ENCODE assay signal across 1 cellular context in the genomic region with DNA sequence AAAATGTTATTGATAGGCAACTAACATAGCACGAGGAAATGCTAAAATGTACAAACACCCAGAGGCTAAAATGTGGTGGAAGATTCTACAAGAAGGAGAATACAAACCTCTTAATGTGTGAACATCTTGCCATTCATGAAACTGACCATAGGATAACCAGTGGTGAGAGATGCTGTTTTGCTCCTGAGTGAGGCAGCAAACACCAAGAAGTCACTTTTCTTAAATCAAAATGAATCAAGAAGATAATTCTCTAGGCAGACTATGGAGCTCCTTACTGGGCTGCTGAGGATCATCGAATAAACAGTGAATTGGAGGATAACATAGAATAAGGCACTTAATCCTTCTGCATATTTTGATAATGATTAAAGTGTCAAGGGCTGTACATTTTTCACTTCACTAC.
TF ChIP-seq lines count a peak whose summit lies in the region.

No MANE protein-coding gene starts in this region.

TF ChIP-seq in GM23338, 12 proteins besides CTCF, POLR2A, EP300 and RAD21 (continued from another document):
- TF ChIP-seq, protein P1, sequence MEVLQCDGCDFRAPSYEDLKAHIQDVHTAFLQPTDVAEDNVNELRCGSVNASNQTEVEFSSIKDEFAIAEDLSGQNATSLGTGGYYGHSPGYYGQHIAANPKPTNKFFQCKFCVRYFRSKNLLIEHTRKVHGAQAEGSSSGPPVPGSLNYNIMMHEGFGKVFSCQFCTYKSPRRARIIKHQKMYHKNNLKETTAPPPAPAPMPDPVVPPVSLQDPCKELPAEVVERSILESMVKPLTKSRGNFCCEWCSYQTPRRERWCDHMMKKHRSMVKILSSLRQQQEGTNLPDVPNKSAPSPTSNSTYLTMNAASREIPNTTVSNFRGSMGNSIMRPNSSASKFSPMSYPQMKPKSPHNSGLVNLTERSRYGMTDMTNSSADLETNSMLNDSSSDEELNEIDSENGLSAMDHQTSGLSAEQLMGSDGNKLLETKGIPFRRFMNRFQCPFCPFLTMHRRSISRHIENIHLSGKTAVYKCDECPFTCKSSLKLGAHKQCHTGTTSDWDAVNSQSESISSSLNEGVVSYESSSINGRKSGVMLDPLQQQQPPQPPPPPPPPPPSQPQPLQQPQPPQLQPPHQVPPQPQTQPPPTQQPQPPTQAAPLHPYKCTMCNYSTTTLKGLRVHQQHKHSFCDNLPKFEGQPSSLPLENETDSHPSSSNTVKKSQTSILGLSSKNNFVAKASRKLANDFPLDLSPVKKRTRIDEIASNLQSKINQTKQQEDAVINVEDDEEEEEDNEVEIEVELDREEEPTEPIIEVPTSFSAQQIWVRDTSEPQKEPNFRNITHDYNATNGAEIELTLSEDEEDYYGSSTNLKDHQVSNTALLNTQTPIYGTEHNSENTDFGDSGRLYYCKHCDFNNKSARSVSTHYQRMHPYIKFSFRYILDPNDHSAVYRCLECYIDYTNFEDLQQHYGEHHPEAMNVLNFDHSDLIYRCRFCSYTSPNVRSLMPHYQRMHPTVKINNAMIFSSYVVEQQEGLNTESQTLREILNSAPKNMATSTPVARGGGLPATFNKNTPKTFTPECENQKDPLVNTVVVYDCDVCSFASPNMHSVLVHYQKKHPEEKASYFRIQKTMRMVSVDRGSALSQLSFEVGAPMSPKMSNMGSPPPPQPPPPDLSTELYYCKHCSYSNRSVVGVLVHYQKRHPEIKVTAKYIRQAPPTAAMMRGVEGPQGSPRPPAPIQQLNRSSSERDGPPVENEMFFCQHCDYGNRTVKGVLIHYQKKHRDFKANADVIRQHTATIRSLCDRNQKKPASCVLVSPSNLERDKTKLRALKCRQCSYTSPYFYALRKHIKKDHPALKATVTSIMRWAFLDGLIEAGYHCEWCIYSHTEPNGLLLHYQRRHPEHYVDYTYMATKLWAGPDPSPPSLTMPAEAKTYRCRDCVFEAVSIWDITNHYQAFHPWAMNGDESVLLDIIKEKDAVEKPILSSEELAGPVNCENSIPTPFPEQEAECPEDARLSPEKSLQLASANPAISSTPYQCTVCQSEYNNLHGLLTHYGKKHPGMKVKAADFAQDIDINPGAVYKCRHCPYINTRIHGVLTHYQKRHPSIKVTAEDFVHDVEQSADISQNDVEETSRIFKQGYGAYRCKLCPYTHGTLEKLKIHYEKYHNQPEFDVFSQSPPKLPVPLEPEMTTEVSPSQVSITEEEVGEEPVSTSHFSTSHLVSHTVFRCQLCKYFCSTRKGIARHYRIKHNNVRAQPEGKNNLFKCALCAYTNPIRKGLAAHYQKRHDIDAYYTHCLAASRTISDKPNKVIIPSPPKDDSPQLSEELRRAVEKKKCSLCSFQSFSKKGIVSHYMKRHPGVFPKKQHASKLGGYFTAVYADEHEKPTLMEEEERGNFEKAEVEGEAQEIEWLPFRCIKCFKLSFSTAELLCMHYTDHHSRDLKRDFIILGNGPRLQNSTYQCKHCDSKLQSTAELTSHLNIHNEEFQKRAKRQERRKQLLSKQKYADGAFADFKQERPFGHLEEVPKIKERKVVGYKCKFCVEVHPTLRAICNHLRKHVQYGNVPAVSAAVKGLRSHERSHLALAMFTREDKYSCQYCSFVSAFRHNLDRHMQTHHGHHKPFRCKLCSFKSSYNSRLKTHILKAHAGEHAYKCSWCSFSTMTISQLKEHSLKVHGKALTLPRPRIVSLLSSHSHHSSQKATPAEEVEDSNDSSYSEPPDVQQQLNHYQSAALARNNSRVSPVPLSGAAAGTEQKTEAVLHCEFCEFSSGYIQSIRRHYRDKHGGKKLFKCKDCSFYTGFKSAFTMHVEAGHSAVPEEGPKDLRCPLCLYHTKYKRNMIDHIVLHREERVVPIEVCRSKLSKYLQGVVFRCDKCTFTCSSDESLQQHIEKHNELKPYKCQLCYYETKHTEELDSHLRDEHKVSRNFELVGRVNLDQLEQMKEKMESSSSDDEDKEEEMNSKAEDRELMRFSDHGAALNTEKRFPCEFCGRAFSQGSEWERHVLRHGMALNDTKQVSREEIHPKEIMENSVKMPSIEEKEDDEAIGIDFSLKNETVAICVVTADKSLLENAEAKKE (CRISPR knock-in tag; IDR thresholded peaks at IDR 0.05), result no peak
- TF ChIP-seq EZH2 (IDR thresholded peaks at IDR 0.05; ENCODE audit: low read depth, unreplicated experiment), result no peak
- TF ChIP-seq, protein P2, sequence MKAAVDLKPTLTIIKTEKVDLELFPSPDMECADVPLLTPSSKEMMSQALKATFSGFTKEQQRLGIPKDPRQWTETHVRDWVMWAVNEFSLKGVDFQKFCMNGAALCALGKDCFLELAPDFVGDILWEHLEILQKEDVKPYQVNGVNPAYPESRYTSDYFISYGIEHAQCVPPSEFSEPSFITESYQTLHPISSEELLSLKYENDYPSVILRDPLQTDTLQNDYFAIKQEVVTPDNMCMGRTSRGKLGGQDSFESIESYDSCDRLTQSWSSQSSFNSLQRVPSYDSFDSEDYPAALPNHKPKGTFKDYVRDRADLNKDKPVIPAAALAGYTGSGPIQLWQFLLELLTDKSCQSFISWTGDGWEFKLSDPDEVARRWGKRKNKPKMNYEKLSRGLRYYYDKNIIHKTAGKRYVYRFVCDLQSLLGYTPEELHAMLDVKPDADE (IDR thresholded peaks at IDR 0.05), result no peak
- TF ChIP-seq POLR2AphosphoS5 (IDR thresholded peaks at IDR 0.05; ENCODE audit: low read depth), result no peak
- no peak for TF ChIP-seq CREB1 (CRISPR knock-in tag; IDR thresholded peaks at IDR 0.05; ENCODE audit: low read depth)
- TF ChIP-seq NANOG (IDR thresholded peaks at IDR 0.05; ENCODE audit: borderline replicate concordance), result no peak
